ENCODE assay signal across 38 cellular contexts in the genomic region with DNA sequence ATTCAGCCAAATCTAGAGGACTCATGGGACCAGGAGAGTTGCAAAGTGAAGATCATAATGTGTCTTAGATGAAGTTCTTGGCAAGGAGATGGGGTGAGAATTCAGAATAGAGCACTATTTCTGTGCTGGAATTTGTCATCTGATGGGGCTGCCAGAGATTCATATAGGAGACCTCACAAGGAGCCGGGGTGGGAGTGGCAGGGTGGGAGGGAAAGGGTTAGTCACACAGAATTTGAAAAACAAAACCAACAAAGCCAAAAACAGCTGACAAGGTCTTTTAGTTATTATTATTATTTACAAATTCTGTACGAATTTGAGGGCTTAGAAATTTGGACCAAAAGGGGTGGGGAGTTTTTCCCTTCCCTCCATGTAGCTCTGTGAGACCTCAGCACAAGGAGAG. TPM values are rescaled to one million over a fixed set of nuclear protein-coding genes. Genes with fewer than 3 reads are reported as not detected.
"Had no signal": no experiment of that assay in that cellular context is flagged by ENCODE, and none has a peak within 500 bp of the region (broad histone marks: within the 10 kb centered on the region; RNA-seq: fewer than 3 reads in every experiment).

No MANE protein-coding gene starts in this region.

- DNase-seq: activated CD4-positive, alpha-beta T cell treated with anti-CD3 and anti-CD28 coated beads for 48 hours; activated CD4-positive, alpha-beta T cell treated with anti-CD3 and anti-CD28 coated beads, Interleukin-2, amount 50 U/mL, for 1 hour; activated CD4-positive, alpha-beta T cell treated with anti-CD3 and anti-CD28 coated beads, Interleukin-2, amount 50 U/mL, for 48 hours; activated CD8-positive, alpha-beta memory T cell treated with anti-CD3 and anti-CD28 coated beads for 24 hours; activated CD8-positive, alpha-beta T cell treated with anti-CD3 and anti-CD28 coated beads for 36 hours; activated effector memory CD4-positive, alpha-beta T cell treated with Interleukin-2 at 50 U/mL for 16 hours; activated gamma-delta T cell treated with Interleukin-2 at 50 U/mL for 16 hours; activated naive CD4-positive, alpha-beta T cell treated with anti-CD3 and anti-CD28 coated beads, Interleukin-2, amount 50 U/mL, for 16 hours; activated naive CD4-positive, alpha-beta T cell treated with Interleukin-2 at 50 U/mL for 16 hours; activated naive CD8-positive, alpha-beta T cell treated with anti-CD3 and anti-CD28 coated beads for 36 hours; activated naive CD8-positive, alpha-beta T cell treated with anti-CD3 and anti-CD28 coated beads, Interleukin-2, amount 50 U/mL, for 24 hours; activated T-cell treated with anti-CD3 and anti-CD28 coated beads, Interleukin-2, amount 50 U/mL, for 4 hours; adrenal gland; amygdala; aorta; central memory CD4-positive, alpha-beta T cell; cerebellar nuclear complex; colonic mucosa; effector CD8-positive, alpha-beta T cell; esophagus squamous epithelium; foreskin melanocyte; heart right ventricle; T-helper 1 cell; T-helper 17 cell; T1000 had no signal

- H3K36me3 ChIP-seq: adrenal gland, breast epithelium, cardiac muscle cell, colonic mucosa, esophagus squamous epithelium, gastroesophageal sphincter, heart right ventricle had no signal

- H3K27me3 ChIP-seq: adrenal gland, breast epithelium, colonic mucosa, esophagus squamous epithelium, gastroesophageal sphincter, heart right ventricle had no signal

- H3K27ac ChIP-seq: adrenal gland, breast epithelium, cardiac muscle cell, colonic mucosa, epithelial cell of prostate, esophagus squamous epithelium, gastroesophageal sphincter, heart right ventricle had no signal

- ATAC-seq: activated CD8-positive, alpha-beta T cell treated with anti-CD3 and anti-CD28 coated beads for 36 hours; activated naive CD8-positive, alpha-beta T cell treated with anti-CD3 and anti-CD28 coated beads, Interleukin-2, amount 50 U/mL, for 24 hours; activated T-cell treated with anti-CD3 and anti-CD28 coated beads, Interleukin-2, amount 50 U/mL, for 4 hours; activated T-helper 17 cell treated with anti-CD3 and anti-CD28 coated beads, Interleukin-2, amount 50 U/mL, for 72 hours; gastroesophageal sphincter; heart right ventricle; T-helper 17 cell; WTC11 had no signal

- H3K9me3 ChIP-seq: adrenal gland, breast epithelium, colonic mucosa, esophagus squamous epithelium, gastroesophageal sphincter, heart right ventricle had no signal

- FAIRE-seq: endometrium, endothelial cell of umbilical vein had no signal

- H3K4me1 ChIP-seq: adrenal gland, breast epithelium, colonic mucosa, esophagus squamous epithelium, gastroesophageal sphincter, heart right ventricle had no signal

- H3K4me3 ChIP-seq: adrenal gland, breast epithelium, cardiac muscle cell, colonic mucosa, esophagus squamous epithelium, gastroesophageal sphincter, heart right ventricle had no signal

RNA-seq across cellular contexts. Expression of gene SLC13A1, which starts 1.7 kb away (rescaled TPM):
- total RNA-seq: activated CD8-positive, alpha-beta T cell treated with anti-CD3 and anti-CD28 coated beads for 36 hours; activated naive CD8-positive, alpha-beta T cell treated with anti-CD3 and anti-CD28 coated beads for 36 hours; activated T-cell treated with anti-CD3 and anti-CD28 coated beads, Interleukin-2, amount 50 U/mL, for 4 hours; activated T-helper 17 cell treated with anti-CD3 and anti-CD28 coated beads, Interleukin-2, amount 50 U/mL, for 72 hours; adrenal gland; aorta; breast epithelium; cardiac muscle cell; dermis microvascular lymphatic vessel endothelial cell; endothelial cell of umbilical vein; esophagus squamous epithelium; fibroblast of lung; fibroblast of villous mesenchyme; gastroesophageal sphincter; glomerular endothelial cell; heart right ventricle; T-helper 17 cell had no signal
- polyA plus RNA-seq: adrenal gland, aorta, cardiac muscle cell, endothelial cell of umbilical vein, esophagus, fibroblast of lung, heart right ventricle had no signal
